ENCODE assay signal across 9 cellular contexts in genomic region chr3:50587806-50588758, GRCh38. TPM values are rescaled to one million over a fixed set of nuclear protein-coding genes. Genes with fewer than 3 reads are reported as not detected.
DNase-seq lines count a peak whose midpoint lies in the region; ATAC-seq and TF ChIP-seq lines count a peak whose summit lies in the region.
"Had no signal": no experiment of that assay in that cellular context is flagged by ENCODE, and none has a peak within 500 bp of the region (broad histone marks: within the 10 kb centered on the region; RNA-seq: fewer than 3 reads in every experiment).

No MANE protein-coding gene starts in this region.

- H3K4me3 Mint-ChIP-seq in CD8-positive, alpha-beta T cell = peak overlapping the region; percentile 33
- H3K4me3 Mint-ChIP-seq in activated T-cell treated with anti-CD3 and anti-CD28 coated beads, Interleukin-2, amount 50 U/mL, for 4 hours = peak overlapping the region; percentile 55
- H3K4me3 Mint-ChIP-seq in neural crest cell = no peak overlapping the region

- CTCF ChIA-PET in CD8-positive, alpha-beta T cell (lab: Charles Lee) = interaction anchor here (10.3 to 11.0 kb wide), 2 partner anchors 16 to 19 kb away, joined by 153 to 345 read pairs; partner anchors contain the start of genes CISH, HEMK1 and MAPKAPK3

- H3K27ac ChIP-seq in CD8-positive, alpha-beta T cell (ENCODE audit: low read depth, low read length) = no peak overlapping the region
- H3K27ac ChIP-seq in WERI-Rb-1 = no peak overlapping the region

- POLR2A ChIA-PET in CD8-positive, alpha-beta T cell (lab: Charles Lee) = interaction anchor here (1.2 to 9.3 kb wide), 4 partner anchors 12 to 21 kb away, joined by 3 to 110 read pairs (median 41); partner anchors contain the start of genes CISH and HEMK1

- H3K36me3 ChIP-seq in CD8-positive, alpha-beta T cell (ENCODE audit: insufficient read depth, low read length) = no peaks in the 10 kb centered on the region
- no peaks in the 10 kb centered on the region for H3K36me3 ChIP-seq in WERI-Rb-1

- ATAC-seq in CD8-positive, alpha-beta T cell = peak; percentile 67
- ATAC-seq in HG03045 (IDR thresholded peaks at IDR 0.05; ENCODE audit: unreplicated experiment) = peak; percentile 37
- peak; percentile 52 to 54 for ATAC-seq in activated T-cell treated with anti-CD3 and anti-CD28 coated beads, Interleukin-2, amount 50 U/mL, for 4 hours
- ATAC-seq in GM21786 (IDR thresholded peaks at IDR 0.05; ENCODE audit: unreplicated experiment) = no peak

- intact Hi-C loops in CD8-positive, alpha-beta T cell (cut with DNase I, micrococcal nuclease) = no loop called here

- peaks cover 54% of the 10 kb centered on the region for H3K4me1 Mint-ChIP-seq in CD8-positive, alpha-beta T cell (ENCODE audit: low read depth)
- peaks cover 83% of the 10 kb centered on the region for H3K4me1 Mint-ChIP-seq in activated T-cell treated with anti-CD3 and anti-CD28 coated beads, Interleukin-2, amount 50 U/mL, for 4 hours (ENCODE audit: low read depth)
- no peaks in the 10 kb centered on the region for H3K4me1 Mint-ChIP-seq in neural crest cell

- H3K27me3 Mint-ChIP-seq in CD8-positive, alpha-beta T cell (ENCODE audit: low read depth) = no peaks in the 10 kb centered on the region
- no peaks in the 10 kb centered on the region for H3K27me3 Mint-ChIP-seq in activated T-cell treated with anti-CD3 and anti-CD28 coated beads, Interleukin-2, amount 50 U/mL, for 4 hours (ENCODE audit: low read depth)
- H3K27me3 Mint-ChIP-seq in neural crest cell (ENCODE audit: low read depth) = no peaks in the 10 kb centered on the region

- peaks cover 55% of the 10 kb centered on the region for H3K4me1 ChIP-seq in CD8-positive, alpha-beta T cell (ENCODE audit: insufficient read depth, low read length)

- peak overlapping the region; percentile 88 for H3K27ac Mint-ChIP-seq in CD8-positive, alpha-beta T cell
- peak overlapping the region; percentile 19 for H3K27ac Mint-ChIP-seq in neural crest cell (ENCODE audit: unreplicated experiment)

- DNase-seq in CD8-positive, alpha-beta T cell = peak in 5 of 7 experiments; percentile 27 to 72 (median 57)
- peak; percentile 61 for DNase-seq in activated T-cell treated with anti-CD3 and anti-CD28 coated beads, Interleukin-2, amount 50 U/mL, for 4 hours
- DNase-seq in neural crest cell (ENCODE audit: low read depth, low spot score) (no peak), WERI-Rb-1 (no peak), dedifferentiated amniotic fluid mesenchymal stem cell (ENCODE audit: extremely low spot score) (no peak), NCI-H526 treated with DMSO at 0.1 percent for 48 hours (lab: John Stamatoyannopoulos, UW) (no peak)
- DNase-seq: NCI-H146 had no signal

- peaks cover 13% of the 10 kb centered on the region for H3K36me3 Mint-ChIP-seq in CD8-positive, alpha-beta T cell
- H3K36me3 Mint-ChIP-seq in activated T-cell treated with anti-CD3 and anti-CD28 coated beads, Interleukin-2, amount 50 U/mL, for 4 hours (ENCODE audit: insufficient read depth) = peaks cover 16% of the 10 kb centered on the region
- H3K36me3 Mint-ChIP-seq in neural crest cell (ENCODE audit: low read depth) = no peaks in the 10 kb centered on the region

- H3K9me3 Mint-ChIP-seq in CD8-positive, alpha-beta T cell = no peaks in the 10 kb centered on the region
- no peaks in the 10 kb centered on the region for H3K9me3 Mint-ChIP-seq in activated T-cell treated with anti-CD3 and anti-CD28 coated beads, Interleukin-2, amount 50 U/mL, for 4 hours
- H3K9me3 Mint-ChIP-seq in neural crest cell = no peaks in the 10 kb centered on the region

- H3K4me3 ChIP-seq in CD8-positive, alpha-beta T cell (ENCODE audit: low read depth, low read length) = no peak overlapping the region
- no peak overlapping the region for H3K4me3 ChIP-seq in WERI-Rb-1 (ENCODE audit: low read depth, low read length)

- no peak for TF ChIP-seq CTCF in CD8-positive, alpha-beta T cell (IDR thresholded peaks at IDR 0.05)
- TF ChIP-seq CTCF in neural crest cell (conservative IDR thresholded peaks at IDR 0.05) (no peak), WERI-Rb-1 (IDR thresholded peaks at IDR 0.05; ENCODE audit: low read depth, low read length) (no peak)

- no peaks in the 10 kb centered on the region for H3K27me3 ChIP-seq in CD8-positive, alpha-beta T cell (ENCODE audit: insufficient read depth, low read length)
- no peaks in the 10 kb centered on the region for H3K27me3 ChIP-seq in WERI-Rb-1 (ENCODE audit: insufficient read depth, low read depth, severe bottlenecking)

- no peaks in the 10 kb centered on the region for H3K9me3 ChIP-seq in CD8-positive, alpha-beta T cell (ENCODE audit: low read length)
- H3K9me3 ChIP-seq in WERI-Rb-1 (ENCODE audit: severe bottlenecking) = no peaks in the 10 kb centered on the region

RNA-seq across cellular contexts. Expression of gene HEMK1, which starts 18.8 kb away (rescaled TPM):
- total RNA-seq in CD8-positive, alpha-beta T cell = 10 to 100 TPM; 11.1 to 12.5 TPM
- 10 to 100 TPM; 26.8 to 31.1 (median 27.4) TPM for total RNA-seq in activated T-cell treated with anti-CD3 and anti-CD28 coated beads, Interleukin-2, amount 50 U/mL, for 4 hours
- total RNA-seq in neural crest cell = 22.8 and 22.9 TPM in 2 replicates

RNA-seq across cellular contexts. Expression of gene C3orf18, which starts 20.5 kb away (rescaled TPM):
- total RNA-seq in CD8-positive, alpha-beta T cell = 1 to 10 TPM; 5.4 to 5.5 TPM
- total RNA-seq in activated T-cell treated with anti-CD3 and anti-CD28 coated beads, Interleukin-2, amount 50 U/mL, for 4 hours = 10 to 100 TPM in 1 of 3 donors, 1 to 10 TPM in 2; 6.7 to 11.2 (median 9.0) TPM
- 12.7 and 13.1 TPM in 2 replicates for total RNA-seq in neural crest cell

RNA-seq across cellular contexts. Expression of gene CISH, which starts 23.5 kb away (rescaled TPM):
- total RNA-seq in CD8-positive, alpha-beta T cell = 1 to 10 TPM; 4.7 to 5.6 TPM
- 100 to 1,000 TPM; 223 to 268 (median 229) TPM for total RNA-seq in activated T-cell treated with anti-CD3 and anti-CD28 coated beads, Interleukin-2, amount 50 U/mL, for 4 hours
- total RNA-seq in neural crest cell = 8.1 and 8.6 TPM in 2 replicates

RNA-seq across cellular contexts. Expression of gene MAPKAPK3, which starts 28.9 kb away (rescaled TPM):
- 10 to 100 TPM; 18.3 to 18.5 TPM for total RNA-seq in CD8-positive, alpha-beta T cell
- 100 to 1,000 TPM; 174 to 225 (median 210) TPM for total RNA-seq in activated T-cell treated with anti-CD3 and anti-CD28 coated beads, Interleukin-2, amount 50 U/mL, for 4 hours
- total RNA-seq in neural crest cell = 37.0 and 38.8 TPM in 2 replicates

Comparison
In these comparisons a context has a peak if more than half of its experiments do, and no peak if none do; other contexts are left out.
1. DNase-seq: peak in CD8-positive, alpha-beta T cell (5 of 7) and activated T-cell treated with anti-CD3 and anti-CD28 coated beads, Interleukin-2, amount 50 U/mL, for 4 hours (single experiment); none in neural crest cell (single experiment), WERI-Rb-1 (single experiment), dedifferentiated amniotic fluid mesenchymal stem cell (single experiment) and NCI-H526 treated with DMSO at 0.1 percent for 48 hours (single experiment).
2. RNA of gene CISH, which starts 23.5 kb away (total RNA-seq): 223 to 268 TPM in activated T-cell treated with anti-CD3 and anti-CD28 coated beads, Interleukin-2, amount 50 U/mL, for 4 hours; 8.1 to 8.6 TPM in neural crest cell and 4.7 to 5.6 TPM in CD8-positive, alpha-beta T cell; every median in the first group is over 10 times any median in the second.